1 cellular context compared by ENCODE assay signal in genomic region chr13:77506874-77507273, GRCh38.
TF ChIP-seq lines count a peak whose summit lies in the region.

No MANE protein-coding gene starts in this region.

TF ChIP-seq in HCT116, 20 proteins besides CTCF, POLR2A, EP300 and RAD21 (continued from another document):
- no peak for TF ChIP-seq REST (IDR thresholded peaks at IDR 0.05; ENCODE audit: low read depth)
TF ChIP-seq in HCT116: peak in this region for 0.
